1 cellular context compared by ENCODE assay signal in the genomic region with DNA sequence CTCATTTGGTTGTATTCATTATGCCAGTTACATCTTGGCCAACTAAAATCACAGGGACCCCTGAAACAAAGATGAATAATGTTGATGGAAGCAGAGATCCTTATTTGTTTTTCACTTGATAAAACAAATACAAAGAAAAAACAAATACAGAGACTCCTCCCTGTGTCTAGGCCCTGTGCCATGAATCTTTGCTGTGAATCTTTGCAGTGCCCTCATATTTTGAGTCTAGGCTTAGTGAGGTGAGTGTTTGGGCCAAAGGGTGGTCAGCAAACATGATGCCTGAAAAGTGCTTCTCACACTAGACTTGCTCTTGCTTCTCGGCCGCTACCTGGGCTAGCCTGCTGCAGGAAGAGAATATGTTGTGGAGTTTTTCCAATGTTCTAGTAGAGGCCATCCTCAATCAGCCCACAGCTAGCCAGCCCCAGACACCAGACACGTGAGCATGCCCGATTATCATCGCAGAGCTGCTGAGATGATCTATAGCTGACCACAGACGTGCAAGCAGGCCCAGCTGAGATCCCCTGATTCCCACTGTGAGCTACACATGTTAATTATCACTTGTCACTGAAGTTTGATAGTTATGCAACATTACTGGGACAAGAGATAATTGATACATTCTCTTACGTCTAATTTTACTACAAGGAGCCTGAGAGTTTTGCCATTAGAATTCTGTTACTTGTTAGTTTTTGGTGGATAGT.
A peak's percentile ranks its signal among the peaks of the same experiment; 100 is the strongest.
TF ChIP-seq lines count a peak whose summit lies in the region.

No MANE protein-coding gene starts in this region.

TF ChIP-seq in K562, 482 proteins besides CTCF, POLR2A, EP300 and RAD21 (continued from another document and continues in another):
- TF ChIP-seq, protein P1, sequence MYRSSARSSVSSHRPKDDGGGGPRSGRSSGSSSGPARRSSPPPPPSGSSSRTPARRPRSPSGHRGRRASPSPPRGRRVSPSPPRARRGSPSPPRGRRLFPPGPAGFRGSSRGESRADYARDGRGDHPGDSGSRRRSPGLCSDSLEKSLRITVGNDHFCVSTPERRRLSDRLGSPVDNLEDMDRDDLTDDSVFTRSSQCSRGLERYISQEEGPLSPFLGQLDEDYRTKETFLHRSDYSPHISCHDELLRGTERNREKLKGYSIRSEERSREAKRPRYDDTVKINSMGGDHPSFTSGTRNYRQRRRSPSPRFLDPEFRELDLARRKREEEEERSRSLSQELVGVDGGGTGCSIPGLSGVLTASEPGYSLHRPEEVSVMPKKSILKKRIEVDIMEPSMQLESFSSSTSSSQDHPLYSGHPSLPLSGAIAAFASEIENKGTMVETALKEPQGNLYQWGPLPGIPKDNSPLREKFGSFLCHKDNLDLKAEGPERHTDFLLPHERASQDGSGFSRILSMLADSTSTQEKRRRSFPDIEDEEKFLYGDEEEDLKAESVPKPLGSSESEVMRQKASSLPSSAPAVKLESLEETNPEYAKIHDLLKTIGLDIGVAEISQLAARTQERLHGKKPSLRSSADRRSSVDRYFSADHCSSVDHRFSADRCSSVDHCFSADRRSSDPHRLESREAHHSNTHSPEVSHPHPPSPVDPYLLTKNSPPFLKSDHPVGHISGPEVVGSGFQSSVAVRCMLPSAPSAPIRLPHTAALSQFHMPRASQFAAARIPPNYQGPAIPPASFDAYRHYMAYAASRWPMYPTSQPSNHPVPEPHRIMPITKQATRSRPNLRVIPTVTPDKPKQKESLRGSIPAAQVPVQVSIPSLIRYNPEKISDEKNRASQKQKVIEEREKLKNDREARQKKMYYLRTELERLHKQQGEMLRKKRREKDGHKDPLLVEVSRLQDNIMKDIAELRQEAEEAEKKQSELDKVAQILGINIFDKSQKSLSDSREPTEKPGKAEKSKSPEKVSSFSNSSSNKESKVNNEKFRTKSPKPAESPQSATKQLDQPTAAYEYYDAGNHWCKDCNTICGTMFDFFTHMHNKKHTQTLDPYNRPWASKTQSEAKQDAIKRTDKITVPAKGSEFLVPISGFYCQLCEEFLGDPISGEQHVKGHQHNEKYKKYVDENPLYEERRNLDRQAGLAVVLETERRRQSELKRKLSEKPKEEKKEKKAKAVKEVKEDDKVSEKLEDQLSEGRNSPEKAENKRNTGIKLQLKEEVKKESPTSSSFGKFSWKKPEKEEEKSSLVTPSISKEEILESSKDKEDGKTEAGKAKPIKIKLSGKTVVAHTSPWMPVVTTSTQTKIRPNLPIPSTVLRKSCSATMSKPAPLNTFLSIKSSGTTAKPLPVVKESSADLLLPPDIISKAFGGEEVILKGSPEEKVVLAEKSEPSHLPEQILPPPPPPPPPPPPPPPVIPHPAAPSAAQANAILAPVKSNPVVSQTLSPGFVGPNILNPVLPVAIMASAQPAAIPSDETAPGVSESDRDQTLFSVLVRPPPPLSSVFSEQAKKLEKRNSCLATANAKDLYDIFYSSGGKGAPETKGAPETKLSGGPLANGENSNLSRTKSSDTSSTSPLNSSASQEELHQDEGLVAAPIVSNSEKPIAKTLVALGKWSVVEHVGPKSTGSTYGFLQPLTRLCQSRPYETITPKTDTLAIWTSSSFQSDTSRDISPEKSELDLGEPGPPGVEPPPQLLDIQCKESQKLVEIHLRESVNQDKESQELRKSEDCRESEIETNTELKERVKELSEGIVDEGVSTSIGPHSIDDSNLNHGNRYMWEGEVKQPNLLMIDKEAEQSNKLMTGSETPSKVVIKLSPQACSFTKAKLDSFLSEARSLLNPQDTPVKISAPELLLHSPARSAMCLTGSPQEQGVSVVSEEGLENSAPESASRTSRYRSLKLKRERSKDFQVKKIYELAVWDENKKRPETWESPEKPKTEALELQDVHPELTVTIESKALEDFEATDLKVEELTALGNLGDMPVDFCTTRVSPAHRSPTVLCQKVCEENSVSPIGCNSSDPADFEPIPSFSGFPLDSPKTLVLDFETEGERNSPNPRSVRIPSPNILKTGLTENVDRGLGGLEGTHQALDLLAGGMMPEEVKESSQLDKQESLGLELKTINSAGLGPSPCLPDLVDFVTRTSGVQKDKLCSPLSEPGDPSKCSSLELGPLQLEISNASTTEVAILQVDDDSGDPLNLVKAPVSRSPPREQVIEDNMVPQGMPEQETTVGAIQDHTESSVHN (IDR thresholded peaks at IDR 0.05; ENCODE audit: borderline replicate concordance in 1 of 2, low read depth in 1 of 2): peak in 1 of 2 experiments; percentile 91; a peak in 2 of 4 replicates
- TF ChIP-seq ELF2 (CRISPR knock-in tag; IDR thresholded peaks at IDR 0.05) (no peak), KDM2B (CRISPR knock-in tag; IDR thresholded peaks at IDR 0.05) (no peak), NFYB (IDR thresholded peaks at IDR 0.05; ENCODE audit: extremely low read depth, insufficient read length) (no peak), POLR3G (IDR thresholded peaks at IDR 0.05; ENCODE audit: extremely low read depth, insufficient read length, insufficient replicate concordance) (no peak), HOXB6 (CRISPR knock-in tag; IDR thresholded peaks at IDR 0.05; ENCODE audit: borderline replicate concordance) (no peak), PTBP1 (IDR thresholded peaks at IDR 0.05; ENCODE audit: low read depth, low read length) (no peak), MEF2A (IDR thresholded peaks at IDR 0.05; ENCODE audit: control insufficient read depth, low read depth, low read length) (no peak), SIRT6 (IDR thresholded peaks at IDR 0.05; ENCODE audit: low read depth, low read length) (no peak), ZNF12 (CRISPR knock-in tag; IDR thresholded peaks at IDR 0.05) (no peak), CAMTA2 (CRISPR knock-in tag; conservative IDR thresholded peaks at IDR 0.05) (no peak), SAFB (IDR thresholded peaks at IDR 0.05; ENCODE audit: borderline replicate concordance, low read depth, low read length) (no peak), MCM3 (IDR thresholded peaks at IDR 0.05) (no peak), NFRKB (IDR thresholded peaks at IDR 0.05; ENCODE audit: low read depth) (no peak), BHLHE40 (IDR thresholded peaks at IDR 0.05; ENCODE audit: low read length) (peak; percentile 98), ZNF785 (CRISPR knock-in tag; IDR thresholded peaks at IDR 0.05) (no peak), L3MBTL2 (IDR thresholded peaks at IDR 0.05) (peak; percentile 36; the same call in 1 of the 2 replicates), ZNF3 (CRISPR knock-in tag; IDR thresholded peaks at IDR 0.05) (no peak), ZNF644 (tag; IDR thresholded peaks at IDR 0.05; ENCODE audit: low read depth) (no peak), CTBP1 (IDR thresholded peaks at IDR 0.05; ENCODE audit: borderline replicate concordance) (peak; percentile 60; the same call in 1 of the 2 replicates), ZSCAN32 (CRISPR knock-in tag; IDR thresholded peaks at IDR 0.05) (no peak), NR2C1 (IDR thresholded peaks at IDR 0.05) (no peak), NR2C1 (tag; IDR thresholded peaks at IDR 0.05) (no peak), DMBX1 (CRISPR knock-in tag; IDR thresholded peaks at IDR 0.05; ENCODE audit: borderline replicate concordance) (peak; percentile 64; the same call in 1 of the 2 replicates), FOXK1 (CRISPR knock-in tag; IDR thresholded peaks at IDR 0.05; ENCODE audit: borderline replicate concordance) (no peak), ZNF133 (CRISPR knock-in tag; IDR thresholded peaks at IDR 0.05) (no peak), YBX1 (IDR thresholded peaks at IDR 0.05) (no peak), ZNF717 (CRISPR knock-in tag; IDR thresholded peaks at IDR 0.05) (no peak), ZNF174 (CRISPR knock-in tag; IDR thresholded peaks at IDR 0.05) (no peak), GABPB1 (CRISPR knock-in tag; IDR thresholded peaks at IDR 0.05) (no peak), ZNF239 (CRISPR knock-in tag; IDR thresholded peaks at IDR 0.05) (no peak), TEAD2 (tag; IDR thresholded peaks at IDR 0.05) (no peak), TEAD4 (IDR thresholded peaks at IDR 0.05; ENCODE audit: low read length) (peak; percentile 95), TEAD4 (CRISPR knock-in tag; IDR thresholded peaks at IDR 0.05; ENCODE audit: borderline replicate concordance) (no peak), GATA2 (CRISPR knock-in tag; IDR thresholded peaks at IDR 0.05) (peak; percentile 81), CBFB (CRISPR knock-in tag; IDR thresholded peaks at IDR 0.05) (no peak), SMAD4 (CRISPR knock-in tag; conservative IDR thresholded peaks at IDR 0.05) (peak; percentile 99), XRCC3 (IDR thresholded peaks at IDR 0.05) (no peak), MAZ (CRISPR knock-in tag; conservative IDR thresholded peaks at IDR 0.05 in 1 of 2, IDR thresholded peaks at IDR 0.05 in 1 of 2) (peak in 1 of 2 experiments; percentile 63; a peak in 1 of 4 replicates)
- TF ChIP-seq, protein P2, sequence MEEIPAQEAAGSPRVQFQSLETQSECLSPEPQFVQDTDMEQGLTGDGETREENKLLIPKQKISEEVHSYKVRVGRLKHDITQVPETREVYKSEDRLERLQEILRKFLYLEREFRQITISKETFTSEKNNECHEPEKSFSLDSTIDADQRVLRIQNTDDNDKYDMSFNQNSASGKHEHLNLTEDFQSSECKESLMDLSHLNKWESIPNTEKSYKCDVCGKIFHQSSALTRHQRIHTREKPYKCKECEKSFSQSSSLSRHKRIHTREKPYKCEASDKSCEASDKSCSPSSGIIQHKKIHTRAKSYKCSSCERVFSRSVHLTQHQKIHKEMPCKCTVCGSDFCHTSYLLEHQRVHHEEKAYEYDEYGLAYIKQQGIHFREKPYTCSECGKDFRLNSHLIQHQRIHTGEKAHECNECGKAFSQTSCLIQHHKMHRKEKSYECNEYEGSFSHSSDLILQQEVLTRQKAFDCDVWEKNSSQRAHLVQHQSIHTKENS (CRISPR knock-in tag; IDR thresholded peaks at IDR 0.05): no peak
- TF ChIP-seq, protein P3, sequence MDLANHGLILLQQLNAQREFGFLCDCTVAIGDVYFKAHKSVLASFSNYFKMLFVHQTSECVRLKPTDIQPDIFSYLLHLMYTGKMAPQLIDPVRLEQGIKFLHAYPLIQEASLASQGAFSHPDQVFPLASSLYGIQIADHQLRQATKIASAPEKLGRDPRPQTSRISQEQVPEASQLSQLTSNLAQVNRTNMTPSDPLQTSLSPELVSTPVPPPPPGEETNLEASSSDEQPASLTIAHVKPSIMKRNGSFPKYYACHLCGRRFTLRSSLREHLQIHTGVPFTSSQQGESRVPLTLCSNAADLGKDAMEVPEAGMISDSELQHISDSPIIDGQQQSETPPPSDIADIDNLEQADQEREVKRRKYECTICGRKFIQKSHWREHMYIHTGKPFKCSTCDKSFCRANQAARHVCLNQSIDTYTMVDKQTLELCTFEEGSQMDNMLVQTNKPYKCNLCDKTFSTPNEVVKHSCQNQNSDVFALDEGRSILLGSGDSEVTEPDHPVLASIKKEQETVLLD (IDR thresholded peaks at IDR 0.05): no peak
- TF ChIP-seq, protein P4, sequence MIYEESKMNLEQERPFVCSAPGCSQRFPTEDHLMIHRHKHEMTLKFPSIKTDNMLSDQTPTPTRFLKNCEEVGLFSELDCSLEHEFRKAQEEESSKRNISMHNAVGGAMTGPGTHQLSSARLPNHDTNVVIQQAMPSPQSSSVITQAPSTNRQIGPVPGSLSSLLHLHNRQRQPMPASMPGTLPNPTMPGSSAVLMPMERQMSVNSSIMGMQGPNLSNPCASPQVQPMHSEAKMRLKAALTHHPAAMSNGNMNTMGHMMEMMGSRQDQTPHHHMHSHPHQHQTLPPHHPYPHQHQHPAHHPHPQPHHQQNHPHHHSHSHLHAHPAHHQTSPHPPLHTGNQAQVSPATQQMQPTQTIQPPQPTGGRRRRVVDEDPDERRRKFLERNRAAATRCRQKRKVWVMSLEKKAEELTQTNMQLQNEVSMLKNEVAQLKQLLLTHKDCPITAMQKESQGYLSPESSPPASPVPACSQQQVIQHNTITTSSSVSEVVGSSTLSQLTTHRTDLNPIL (CRISPR knock-in tag; IDR thresholded peaks at IDR 0.05): no peak
- TF ChIP-seq, protein P5, sequence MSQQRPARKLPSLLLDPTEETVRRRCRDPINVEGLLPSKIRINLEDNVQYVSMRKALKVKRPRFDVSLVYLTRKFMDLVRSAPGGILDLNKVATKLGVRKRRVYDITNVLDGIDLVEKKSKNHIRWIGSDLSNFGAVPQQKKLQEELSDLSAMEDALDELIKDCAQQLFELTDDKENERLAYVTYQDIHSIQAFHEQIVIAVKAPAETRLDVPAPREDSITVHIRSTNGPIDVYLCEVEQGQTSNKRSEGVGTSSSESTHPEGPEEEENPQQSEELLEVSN (IDR thresholded peaks at IDR 0.05; ENCODE audit: borderline replicate concordance in 1 of 2, extremely low read depth in 1 of 2, insufficient read depth in 1 of 2, insufficient read length in 1 of 2, low read depth in 1 of 2, low read length in 1 of 2, poor library complexity in 1 of 2, severe bottlenecking in 1 of 2): no peak
- TF ChIP-seq, protein P6, sequence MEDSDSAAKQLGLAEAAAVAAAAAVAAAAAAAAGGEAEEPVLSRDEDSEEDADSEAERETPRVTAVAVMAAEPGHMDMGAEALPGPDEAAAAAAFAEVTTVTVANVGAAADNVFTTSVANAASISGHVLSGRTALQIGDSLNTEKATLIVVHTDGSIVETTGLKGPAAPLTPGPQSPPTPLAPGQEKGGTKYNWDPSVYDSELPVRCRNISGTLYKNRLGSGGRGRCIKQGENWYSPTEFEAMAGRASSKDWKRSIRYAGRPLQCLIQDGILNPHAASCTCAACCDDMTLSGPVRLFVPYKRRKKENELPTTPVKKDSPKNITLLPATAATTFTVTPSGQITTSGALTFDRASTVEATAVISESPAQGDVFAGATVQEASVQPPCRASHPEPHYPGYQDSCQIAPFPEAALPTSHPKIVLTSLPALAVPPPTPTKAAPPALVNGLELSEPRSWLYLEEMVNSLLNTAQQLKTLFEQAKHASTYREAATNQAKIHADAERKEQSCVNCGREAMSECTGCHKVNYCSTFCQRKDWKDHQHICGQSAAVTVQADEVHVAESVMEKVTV (CRISPR knock-in tag; IDR thresholded peaks at IDR 0.05): no peak
- TF ChIP-seq, protein P7, sequence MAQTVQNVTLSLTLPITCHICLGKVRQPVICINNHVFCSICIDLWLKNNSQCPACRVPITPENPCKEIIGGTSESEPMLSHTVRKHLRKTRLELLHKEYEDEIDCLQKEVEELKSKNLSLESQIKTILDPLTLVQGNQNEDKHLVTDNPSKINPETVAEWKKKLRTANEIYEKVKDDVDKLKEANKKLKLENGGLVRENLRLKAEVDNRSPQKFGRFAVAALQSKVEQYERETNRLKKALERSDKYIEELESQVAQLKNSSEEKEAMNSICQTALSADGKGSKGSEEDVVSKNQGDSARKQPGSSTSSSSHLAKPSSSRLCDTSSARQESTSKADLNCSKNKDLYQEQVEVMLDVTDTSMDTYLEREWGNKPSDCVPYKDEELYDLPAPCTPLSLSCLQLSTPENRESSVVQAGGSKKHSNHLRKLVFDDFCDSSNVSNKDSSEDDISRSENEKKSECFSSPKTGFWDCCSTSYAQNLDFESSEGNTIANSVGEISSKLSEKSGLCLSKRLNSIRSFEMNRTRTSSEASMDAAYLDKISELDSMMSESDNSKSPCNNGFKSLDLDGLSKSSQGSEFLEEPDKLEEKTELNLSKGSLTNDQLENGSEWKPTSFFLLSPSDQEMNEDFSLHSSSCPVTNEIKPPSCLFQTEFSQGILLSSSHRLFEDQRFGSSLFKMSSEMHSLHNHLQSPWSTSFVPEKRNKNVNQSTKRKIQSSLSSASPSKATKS (CRISPR knock-in tag; IDR thresholded peaks at IDR 0.05): no peak
